ENCODE assay signal across 9 cellular contexts in genomic region chr20:11544029-11544678, GRCh38.
DNase-seq lines count a peak whose midpoint lies in the region; ATAC-seq, FAIRE-seq and TF ChIP-seq lines count a peak whose summit lies in the region.
"Had no signal": no experiment of that assay in that cellular context is flagged by ENCODE, and none has a peak within 500 bp of the region (broad histone marks: within the 10 kb centered on the region; RNA-seq: fewer than 3 reads in every experiment).

No MANE protein-coding gene starts in this region.

- H3K36me3 ChIP-seq in SK-N-SH (replicated peaks in 1 of 2; ENCODE audit: control insufficient read depth in 1 of 2, insufficient read depth in 2 of 2, low read length in 1 of 2) (no peaks in the 10 kb centered on the region), pancreas (no peaks in the 10 kb centered on the region)
- H3K36me3 ChIP-seq: BLaER1 had no signal

- TF ChIP-seq EP300 in SK-N-SH (IDR thresholded peaks at IDR 0.05; ENCODE audit: borderline replicate concordance in 1 of 2, low read depth in 1 of 2, low read length in 1 of 2) = no peak

- no peak overlapping the region for H3K9ac ChIP-seq in SK-N-SH
- H3K9ac ChIP-seq: BLaER1 had no signal

- DNase-seq in NCI-H1105 treated with DMSO at 0.1 percent for 48 hours (lab: John Stamatoyannopoulos, UW) (peak; percentile 55), NCI-H1105 (lab: John Stamatoyannopoulos, UW) (no peak), H4 (ENCODE audit: low spot score) (peak; percentile 71), NB4 (ENCODE audit: low read depth) (peak; percentile 69), SK-N-SH (peak; percentile 43), fibroblast of the aortic adventitia (ENCODE audit: low read depth) (peak; percentile 86), pancreas (peak in 2 of 6 donors; percentile 16 to 37)

- peak; percentile 19 for TF ChIP-seq CTCF in NB4 (IDR thresholded peaks at IDR 0.05; ENCODE audit: low read depth, low read length)
- peak; percentile 75 for TF ChIP-seq CTCF in SK-N-SH (IDR thresholded peaks at IDR 0.05)
- TF ChIP-seq CTCF in fibroblast of the aortic adventitia (IDR thresholded peaks at IDR 0.05; ENCODE audit: insufficient read depth, low read length) = peak; percentile 45
- peak in 2 of 4 donors; percentile 22 to 31 for TF ChIP-seq CTCF in pancreas (IDR thresholded peaks at IDR 0.05)

- H3K79me2 ChIP-seq in SK-N-SH (ENCODE audit: insufficient read depth) = no peaks in the 10 kb centered on the region

- H3K4me2 ChIP-seq in SK-N-SH = no peak overlapping the region
- H3K4me2 ChIP-seq: BLaER1 had no signal

- no peaks in the 10 kb centered on the region for H3K9me2 ChIP-seq in SK-N-SH

- 37% methylated on average over 10 of the region's 10 CpGs for WGBS in SK-N-SH (ENCODE audit: low lambda C conversion rate)
- WGBS in pancreas, 2 donors = 17 to 19% methylated on average over 10 of the region's 10 CpGs

- TF ChIP-seq POLR2A in NB4 (IDR thresholded peaks at IDR 0.05; ENCODE audit: extremely low read depth, insufficient read length) = no peak

- CTCF ChIA-PET in SK-N-SH (lab: Yijun Ruan, JAX) = interaction anchor here (0.6 to 6.2 kb wide), 21 partner anchors 9 to 1934 kb away, joined by 3 to 24 read pairs (median 4); no protein-coding TSS in a partner anchor

- no peaks in the 10 kb centered on the region for H4K20me1 ChIP-seq in SK-N-SH (ENCODE audit: insufficient read depth)
- H4K20me1 ChIP-seq: BLaER1 had no signal

- intact Hi-C loops in pancreas (cut with DNase I) = loop anchor here in 1 of 3 donors (10.0 kb wide), 1 partner anchor 989 kb away; no protein-coding TSS in a partner anchor

- peak; percentile 83 for TF ChIP-seq RAD21 in SK-N-SH (IDR thresholded peaks at IDR 0.05; ENCODE audit: low read length)

- H3K27ac ChIP-seq in SK-N-SH (ENCODE audit: low read depth in 2 of 2, low read length in 1 of 2) = 0 out of 4 replicates have a peak overlapping the region, but pooled peaks of 1 of the 2 experiments have one; percentile 5
- peak overlapping the region in 2 of 4 donors; percentile 1 to 34 for H3K27ac ChIP-seq in pancreas
- H3K27ac ChIP-seq: BLaER1 had no signal

- POLR2A ChIA-PET in SK-N-SH (lab: Yijun Ruan, JAX) = no interaction called here

- FAIRE-seq in pancreas (lab: Jason Lieb, UNC) = peak; percentile 93

- H3K27me3 ChIP-seq in SK-N-SH (ENCODE audit: insufficient read depth) = no peaks in the 10 kb centered on the region
- no peaks in the 10 kb centered on the region for H3K27me3 ChIP-seq in pancreas
- H3K27me3 ChIP-seq: BLaER1 had no signal

- H3K9me3 ChIP-seq in SK-N-SH (no peaks in the 10 kb centered on the region), pancreas (no peaks in the 10 kb centered on the region)

- peak; percentile 76 to 92 (median 88) for ATAC-seq in pancreas
- ATAC-seq in GM21576 (IDR thresholded peaks at IDR 0.05; ENCODE audit: unreplicated experiment) = no peak

- H2AFZ ChIP-seq in SK-N-SH (ENCODE audit: low read depth) = no peak overlapping the region

- no peak overlapping the region for H3K4me3 ChIP-seq in NB4 (ENCODE audit: low read depth, low read length)
- H3K4me3 ChIP-seq in SK-N-SH (ENCODE audit: low read depth in 2 of 2, low read length in 1 of 2) = no peak overlapping the region
- H3K4me3 ChIP-seq in fibroblast of the aortic adventitia (ENCODE audit: low read depth, low read length) = peak overlapping the region; percentile 48
- H3K4me3 ChIP-seq in pancreas = no peak overlapping the region
- H3K4me3 ChIP-seq: BLaER1 had no signal

- H3K4me1 ChIP-seq in SK-N-SH (ENCODE audit: control insufficient read depth in 1 of 2, insufficient read depth in 2 of 2, low read depth in 1 of 2, low read length in 1 of 2) (no peaks in the 10 kb centered on the region), pancreas (no peaks in the 10 kb centered on the region)
- H3K4me1 ChIP-seq: BLaER1 had no signal

- H3F3A ChIP-seq in SK-N-SH (replicated peaks; ENCODE audit: insufficient read depth) = no peaks in the 10 kb centered on the region

TF ChIP-seq in SK-N-SH, 30 proteins besides CTCF, POLR2A, EP300 and RAD21:
- peak; percentile 61 for TF ChIP-seq SMC3 (IDR thresholded peaks at IDR 0.05; ENCODE audit: low read depth, low read length)
- no peak for TF ChIP-seq CHD2 (IDR thresholded peaks at IDR 0.05; ENCODE audit: low read length, partially characterized antibody)
- no peak for TF ChIP-seq TCF12 (IDR thresholded peaks at IDR 0.05)
TF ChIP-seq in SK-N-SH: peak in this region for 1.
